In the genomic region with DNA sequence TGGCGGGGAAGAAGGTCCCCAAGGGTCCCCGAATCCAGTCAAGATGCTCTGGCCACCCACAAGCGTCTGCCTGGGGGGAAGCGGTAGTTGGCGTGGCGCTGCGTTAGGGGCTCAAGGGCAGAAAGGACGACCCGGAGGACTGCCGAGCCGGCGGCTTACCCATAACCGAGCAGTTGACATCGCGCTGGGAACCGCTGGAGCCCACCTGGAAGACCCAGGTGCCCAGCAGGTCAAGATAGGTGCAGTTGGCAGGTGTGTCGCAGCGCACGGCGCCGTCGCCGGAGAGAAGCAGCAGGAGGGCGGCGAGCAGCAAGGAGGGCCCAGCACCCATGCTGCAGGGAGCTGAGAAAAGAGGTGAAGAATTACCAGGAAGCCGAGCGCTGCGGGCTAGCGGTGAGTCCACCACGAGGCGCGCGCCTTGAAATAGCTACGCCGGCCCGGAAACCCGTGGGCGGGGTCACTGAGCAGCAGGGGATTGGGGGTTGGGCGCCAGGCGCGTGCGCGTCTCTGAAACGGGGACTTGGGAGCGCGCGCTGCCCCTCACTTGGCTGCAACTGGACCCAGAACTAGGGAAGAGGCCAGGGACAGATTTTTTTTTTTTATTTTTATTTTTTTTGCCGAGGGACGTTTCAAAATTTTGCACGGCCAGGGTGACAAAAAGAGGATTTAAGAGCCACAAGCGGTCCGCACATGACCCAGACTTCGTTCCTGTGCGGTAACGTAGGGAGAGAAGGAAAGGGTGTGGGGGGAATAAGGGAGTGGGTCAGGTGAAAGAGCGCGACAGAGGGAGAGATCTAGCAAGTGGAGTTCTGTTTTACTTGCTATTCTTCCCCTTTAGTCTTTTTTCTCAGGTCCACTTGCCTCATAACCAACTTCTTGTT, we compare ENCODE assay signal across 1 cellular context.
TF ChIP-seq lines count a peak whose summit lies in the region.

A gene (minus strand): TSS at position 395 of the 881 bp plus-strand sequence. CDS start 64 bp downstream, at position 331.

TF ChIP-seq in HepG2, 621 proteins besides CTCF, POLR2A, EP300 and RAD21 (continued from another document and continues in another):
- TF ChIP-seq ZNF260 (CRISPR knock-in tag; IDR thresholded peaks at IDR 0.05; ENCODE audit: borderline replicate concordance, low read depth) (no peak), SOX5 (CRISPR knock-in tag; IDR thresholded peaks at IDR 0.05; ENCODE audit: borderline replicate concordance) (0 out of 2 replicates have a peak, but pooled peaks have one; percentile 27), ZNF83 (CRISPR knock-in tag; IDR thresholded peaks at IDR 0.05; ENCODE audit: borderline replicate concordance) (no peak), ZFY (CRISPR knock-in tag; IDR thresholded peaks at IDR 0.05) (peak; percentile 73; the same call in 1 of the 2 replicates), YEATS4 (CRISPR knock-in tag; IDR thresholded peaks at IDR 0.05; ENCODE audit: borderline replicate concordance) (no peak; the same call in 1 of the 2 replicates), ZNF331 (CRISPR knock-in tag; IDR thresholded peaks at IDR 0.05) (no peak; the same call in 1 of the 2 replicates), HNRNPK (IDR thresholded peaks at IDR 0.05; ENCODE audit: low read depth, low read length, poor library complexity, severe bottlenecking) (peak; percentile 33), REL (CRISPR knock-in tag; conservative IDR thresholded peaks at IDR 0.05) (0 out of 2 replicates have a peak, but pooled peaks have one; percentile 27), ZNF136 (CRISPR knock-in tag; IDR thresholded peaks at IDR 0.05; ENCODE audit: low read depth) (0 out of 2 replicates have a peak, but pooled peaks have one; percentile 30), TBP (CRISPR knock-in tag; IDR thresholded peaks at IDR 0.05) (no peak), ISX (CRISPR knock-in tag; conservative IDR thresholded peaks at IDR 0.05) (no peak), FOXA3 (CRISPR knock-in tag; IDR thresholded peaks at IDR 0.05) (0 out of 2 replicates have a peak, but pooled peaks have one; percentile 25), ZNF44 (CRISPR knock-in tag; IDR thresholded peaks at IDR 0.05) (no peak), HOXA3 (CRISPR knock-in tag; IDR thresholded peaks at IDR 0.05) (peak; percentile 49), CENPT (CRISPR knock-in tag; IDR thresholded peaks at IDR 0.05; ENCODE audit: low read depth) (no peak), ZKSCAN5 (CRISPR knock-in tag; IDR thresholded peaks at IDR 0.05) (peak; percentile 88), ZBTB7A (CRISPR knock-in tag; IDR thresholded peaks at IDR 0.05) (no peak), ZBTB38 (CRISPR knock-in tag; IDR thresholded peaks at IDR 0.05) (peak; percentile 80), CBX2 (IDR thresholded peaks at IDR 0.05; ENCODE audit: low read depth, low read length) (no peak), CBX2 (CRISPR knock-in tag; IDR thresholded peaks at IDR 0.05; ENCODE audit: low read depth) (no peak), PHF20 (CRISPR knock-in tag; IDR thresholded peaks at IDR 0.05) (no peak), HDAC1 (CRISPR knock-in tag; IDR thresholded peaks at IDR 0.05) (peak; percentile 49; the same call in 1 of the 2 replicates), NFKB2 (CRISPR knock-in tag; IDR thresholded peaks at IDR 0.05; ENCODE audit: borderline replicate concordance) (peak; percentile 66; the same call in 1 of the 2 replicates)
- TF ChIP-seq, protein P1, sequence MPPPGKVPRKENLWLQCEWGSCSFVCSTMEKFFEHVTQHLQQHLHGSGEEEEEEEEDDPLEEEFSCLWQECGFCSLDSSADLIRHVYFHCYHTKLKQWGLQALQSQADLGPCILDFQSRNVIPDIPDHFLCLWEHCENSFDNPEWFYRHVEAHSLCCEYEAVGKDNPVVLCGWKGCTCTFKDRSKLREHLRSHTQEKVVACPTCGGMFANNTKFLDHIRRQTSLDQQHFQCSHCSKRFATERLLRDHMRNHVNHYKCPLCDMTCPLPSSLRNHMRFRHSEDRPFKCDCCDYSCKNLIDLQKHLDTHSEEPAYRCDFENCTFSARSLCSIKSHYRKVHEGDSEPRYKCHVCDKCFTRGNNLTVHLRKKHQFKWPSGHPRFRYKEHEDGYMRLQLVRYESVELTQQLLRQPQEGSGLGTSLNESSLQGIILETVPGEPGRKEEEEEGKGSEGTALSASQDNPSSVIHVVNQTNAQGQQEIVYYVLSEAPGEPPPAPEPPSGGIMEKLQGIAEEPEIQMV (CRISPR knock-in tag; IDR thresholded peaks at IDR 0.05; ENCODE audit: low read depth), result no peak
- TF ChIP-seq, protein P2, sequence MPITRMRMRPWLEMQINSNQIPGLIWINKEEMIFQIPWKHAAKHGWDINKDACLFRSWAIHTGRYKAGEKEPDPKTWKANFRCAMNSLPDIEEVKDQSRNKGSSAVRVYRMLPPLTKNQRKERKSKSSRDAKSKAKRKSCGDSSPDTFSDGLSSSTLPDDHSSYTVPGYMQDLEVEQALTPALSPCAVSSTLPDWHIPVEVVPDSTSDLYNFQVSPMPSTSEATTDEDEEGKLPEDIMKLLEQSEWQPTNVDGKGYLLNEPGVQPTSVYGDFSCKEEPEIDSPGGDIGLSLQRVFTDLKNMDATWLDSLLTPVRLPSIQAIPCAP (CRISPR knock-in tag; IDR thresholded peaks at IDR 0.05; ENCODE audit: low read depth), result no peak
- TF ChIP-seq, protein P3, sequence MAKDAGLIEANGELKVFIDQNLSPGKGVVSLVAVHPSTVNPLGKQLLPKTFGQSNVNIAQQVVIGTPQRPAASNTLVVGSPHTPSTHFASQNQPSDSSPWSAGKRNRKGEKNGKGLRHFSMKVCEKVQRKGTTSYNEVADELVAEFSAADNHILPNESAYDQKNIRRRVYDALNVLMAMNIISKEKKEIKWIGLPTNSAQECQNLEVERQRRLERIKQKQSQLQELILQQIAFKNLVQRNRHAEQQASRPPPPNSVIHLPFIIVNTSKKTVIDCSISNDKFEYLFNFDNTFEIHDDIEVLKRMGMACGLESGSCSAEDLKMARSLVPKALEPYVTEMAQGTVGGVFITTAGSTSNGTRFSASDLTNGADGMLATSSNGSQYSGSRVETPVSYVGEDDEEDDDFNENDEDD (CRISPR knock-in tag; IDR thresholded peaks at IDR 0.05; ENCODE audit: borderline replicate concordance), result peak; percentile 53; the same call in 1 of the 2 replicates
- TF ChIP-seq, protein P4, sequence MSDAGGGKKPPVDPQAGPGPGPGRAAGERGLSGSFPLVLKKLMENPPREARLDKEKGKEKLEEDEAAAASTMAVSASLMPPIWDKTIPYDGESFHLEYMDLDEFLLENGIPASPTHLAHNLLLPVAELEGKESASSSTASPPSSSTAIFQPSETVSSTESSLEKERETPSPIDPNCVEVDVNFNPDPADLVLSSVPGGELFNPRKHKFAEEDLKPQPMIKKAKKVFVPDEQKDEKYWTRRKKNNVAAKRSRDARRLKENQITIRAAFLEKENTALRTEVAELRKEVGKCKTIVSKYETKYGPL (CRISPR knock-in tag; IDR thresholded peaks at IDR 0.05), result no peak
- TF ChIP-seq, protein P5, sequence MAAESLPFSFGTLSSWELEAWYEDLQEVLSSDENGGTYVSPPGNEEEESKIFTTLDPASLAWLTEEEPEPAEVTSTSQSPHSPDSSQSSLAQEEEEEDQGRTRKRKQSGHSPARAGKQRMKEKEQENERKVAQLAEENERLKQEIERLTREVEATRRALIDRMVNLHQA (CRISPR knock-in tag; IDR thresholded peaks at IDR 0.05), result no peak
- TF ChIP-seq, protein P6, sequence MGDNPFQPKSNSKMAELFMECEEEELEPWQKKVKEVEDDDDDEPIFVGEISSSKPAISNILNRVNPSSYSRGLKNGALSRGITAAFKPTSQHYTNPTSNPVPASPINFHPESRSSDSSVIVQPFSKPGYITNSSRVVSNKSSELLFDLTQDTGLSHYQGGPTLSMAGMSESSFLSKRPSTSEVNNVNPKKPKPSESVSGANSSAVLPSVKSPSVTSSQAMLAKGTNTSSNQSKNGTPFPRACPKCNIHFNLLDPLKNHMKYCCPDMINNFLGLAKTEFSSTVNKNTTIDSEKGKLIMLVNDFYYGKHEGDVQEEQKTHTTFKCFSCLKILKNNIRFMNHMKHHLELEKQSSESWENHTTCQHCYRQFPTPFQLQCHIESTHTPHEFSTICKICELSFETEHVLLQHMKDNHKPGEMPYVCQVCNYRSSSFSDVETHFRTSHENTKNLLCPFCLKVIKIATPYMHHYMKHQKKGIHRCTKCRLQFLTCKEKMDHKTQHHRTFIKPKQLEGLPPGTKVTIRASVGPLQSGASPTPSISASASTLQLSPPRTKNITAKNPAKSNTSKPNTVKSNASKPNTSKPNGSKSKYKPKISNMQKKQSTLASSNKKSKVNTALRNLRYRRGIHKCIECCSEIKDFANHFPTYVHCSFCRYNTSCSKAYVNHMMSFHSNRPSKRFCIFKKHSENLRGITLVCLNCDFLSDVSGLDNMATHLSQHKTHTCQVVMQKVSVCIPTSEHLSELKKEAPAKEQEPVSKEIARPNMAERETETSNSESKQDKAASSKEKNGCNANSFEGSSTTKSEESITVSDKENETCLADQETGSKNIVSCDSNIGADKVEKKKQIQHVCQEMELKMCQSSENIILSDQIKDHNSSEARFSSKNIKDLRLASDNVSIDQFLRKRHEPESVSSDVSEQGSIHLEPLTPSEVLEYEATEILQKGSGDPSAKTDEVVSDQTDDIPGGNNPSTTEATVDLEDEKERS (CRISPR knock-in tag; IDR thresholded peaks at IDR 0.05), result no peak
- TF ChIP-seq, protein P7, sequence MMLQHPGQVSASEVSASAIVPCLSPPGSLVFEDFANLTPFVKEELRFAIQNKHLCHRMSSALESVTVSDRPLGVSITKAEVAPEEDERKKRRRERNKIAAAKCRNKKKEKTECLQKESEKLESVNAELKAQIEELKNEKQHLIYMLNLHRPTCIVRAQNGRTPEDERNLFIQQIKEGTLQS (CRISPR knock-in tag; IDR thresholded peaks at IDR 0.05), result no peak
- TF ChIP-seq, protein P8, sequence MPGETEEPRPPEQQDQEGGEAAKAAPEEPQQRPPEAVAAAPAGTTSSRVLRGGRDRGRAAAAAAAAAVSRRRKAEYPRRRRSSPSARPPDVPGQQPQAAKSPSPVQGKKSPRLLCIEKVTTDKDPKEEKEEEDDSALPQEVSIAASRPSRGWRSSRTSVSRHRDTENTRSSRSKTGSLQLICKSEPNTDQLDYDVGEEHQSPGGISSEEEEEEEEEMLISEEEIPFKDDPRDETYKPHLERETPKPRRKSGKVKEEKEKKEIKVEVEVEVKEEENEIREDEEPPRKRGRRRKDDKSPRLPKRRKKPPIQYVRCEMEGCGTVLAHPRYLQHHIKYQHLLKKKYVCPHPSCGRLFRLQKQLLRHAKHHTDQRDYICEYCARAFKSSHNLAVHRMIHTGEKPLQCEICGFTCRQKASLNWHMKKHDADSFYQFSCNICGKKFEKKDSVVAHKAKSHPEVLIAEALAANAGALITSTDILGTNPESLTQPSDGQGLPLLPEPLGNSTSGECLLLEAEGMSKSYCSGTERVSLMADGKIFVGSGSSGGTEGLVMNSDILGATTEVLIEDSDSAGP (CRISPR knock-in tag; IDR thresholded peaks at IDR 0.05; ENCODE audit: borderline replicate concordance), result 0 out of 2 replicates have a peak, but pooled peaks have one; percentile 39
- TF ChIP-seq, protein P9, sequence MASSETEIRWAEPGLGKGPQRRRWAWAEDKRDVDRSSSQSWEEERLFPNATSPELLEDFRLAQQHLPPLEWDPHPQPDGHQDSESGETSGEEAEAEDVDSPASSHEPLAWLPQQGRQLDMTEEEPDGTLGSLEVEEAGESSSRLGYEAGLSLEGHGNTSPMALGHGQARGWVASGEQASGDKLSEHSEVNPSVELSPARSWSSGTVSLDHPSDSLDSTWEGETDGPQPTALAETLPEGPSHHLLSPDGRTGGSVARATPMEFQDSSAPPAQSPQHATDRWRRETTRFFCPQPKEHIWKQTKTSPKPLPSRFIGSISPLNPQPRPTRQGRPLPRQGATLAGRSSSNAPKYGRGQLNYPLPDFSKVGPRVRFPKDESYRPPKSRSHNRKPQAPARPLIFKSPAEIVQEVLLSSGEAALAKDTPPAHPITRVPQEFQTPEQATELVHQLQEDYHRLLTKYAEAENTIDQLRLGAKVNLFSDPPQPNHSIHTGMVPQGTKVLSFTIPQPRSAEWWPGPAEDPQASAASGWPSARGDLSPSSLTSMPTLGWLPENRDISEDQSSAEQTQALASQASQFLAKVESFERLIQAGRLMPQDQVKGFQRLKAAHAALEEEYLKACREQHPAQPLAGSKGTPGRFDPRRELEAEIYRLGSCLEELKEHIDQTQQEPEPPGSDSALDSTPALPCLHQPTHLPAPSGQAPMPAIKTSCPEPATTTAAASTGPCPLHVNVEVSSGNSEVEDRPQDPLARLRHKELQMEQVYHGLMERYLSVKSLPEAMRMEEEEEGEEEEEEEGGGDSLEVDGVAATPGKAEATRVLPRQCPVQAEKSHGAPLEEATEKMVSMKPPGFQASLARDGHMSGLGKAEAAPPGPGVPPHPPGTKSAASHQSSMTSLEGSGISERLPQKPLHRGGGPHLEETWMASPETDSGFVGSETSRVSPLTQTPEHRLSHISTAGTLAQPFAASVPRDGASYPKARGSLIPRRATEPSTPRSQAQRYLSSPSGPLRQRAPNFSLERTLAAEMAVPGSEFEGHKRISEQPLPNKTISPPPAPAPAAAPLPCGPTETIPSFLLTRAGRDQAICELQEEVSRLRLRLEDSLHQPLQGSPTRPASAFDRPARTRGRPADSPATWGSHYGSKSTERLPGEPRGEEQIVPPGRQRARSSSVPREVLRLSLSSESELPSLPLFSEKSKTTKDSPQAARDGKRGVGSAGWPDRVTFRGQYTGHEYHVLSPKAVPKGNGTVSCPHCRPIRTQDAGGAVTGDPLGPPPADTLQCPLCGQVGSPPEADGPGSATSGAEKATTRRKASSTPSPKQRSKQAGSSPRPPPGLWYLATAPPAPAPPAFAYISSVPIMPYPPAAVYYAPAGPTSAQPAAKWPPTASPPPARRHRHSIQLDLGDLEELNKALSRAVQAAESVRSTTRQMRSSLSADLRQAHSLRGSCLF (CRISPR knock-in tag; IDR thresholded peaks at IDR 0.05; ENCODE audit: borderline replicate concordance), result no peak
